In the genomic region with DNA sequence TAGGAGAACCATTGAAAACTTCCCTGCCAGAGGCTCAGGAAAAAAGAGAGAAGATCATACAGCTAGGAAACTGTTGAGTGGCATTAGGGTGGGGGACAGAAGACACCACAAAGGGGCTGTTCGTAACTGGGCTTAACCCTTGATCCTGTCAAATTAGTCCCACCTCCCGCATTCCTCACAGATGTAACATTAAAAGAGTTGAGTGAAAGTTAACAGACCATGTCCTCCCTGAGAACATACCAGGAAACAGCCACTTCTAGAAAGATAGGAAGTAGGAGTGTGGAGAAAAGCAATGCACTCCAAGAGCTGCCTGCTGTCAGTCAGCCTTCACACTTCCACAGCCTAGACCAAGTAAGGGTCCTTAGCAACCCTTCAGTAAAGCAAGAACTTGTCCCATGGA, we compare ENCODE assay signal across 21 cellular contexts. TPM values are rescaled to one million over a fixed set of nuclear protein-coding genes. Genes with fewer than 3 reads are reported as not detected.
"Had no signal": no experiment of that assay in that cellular context is flagged by ENCODE, and none has a peak within 500 bp of the region (broad histone marks: within the 10 kb centered on the region; RNA-seq: fewer than 3 reads in every experiment).

No MANE protein-coding gene starts in this region.

- H3K9me3 ChIP-seq: heart right ventricle, mucosa of descending colon, spleen, thoracic aorta, upper lobe of right lung had no signal

- H3K27me3 ChIP-seq: neural progenitor cell, spleen, upper lobe of right lung had no signal

- H3K4me3 ChIP-seq: heart right ventricle, mucosa of descending colon, neural progenitor cell, spleen, thoracic aorta, upper lobe of right lung had no signal

- H3K4me1 ChIP-seq: spleen, upper lobe of right lung had no signal

- H3K27ac ChIP-seq: epithelial cell of prostate, heart right ventricle, neural progenitor cell, spleen, thoracic aorta, upper lobe of right lung, WERI-Rb-1 had no signal

- H3K36me3 ChIP-seq: heart right ventricle, neural progenitor cell, spleen, thoracic aorta, upper lobe of right lung, WERI-Rb-1 had no signal

- DNase-seq: activated CD4-positive, alpha-beta T cell treated with anti-CD3 and anti-CD28 coated beads, Interleukin-2, amount 10 ng/mL, durations not matched to agents 7 days and 5 days; activated CD4-positive, CD25-positive, alpha-beta regulatory T cell treated with anti-CD3 and anti-CD28 coated beads, Interleukin-2, amount 50 U/mL, for 72 hours; activated CD8-positive, alpha-beta memory T cell treated with anti-CD3 and anti-CD28 coated beads, Interleukin-2, amount 10 ng/mL, durations not matched to agents 7 days and 5 days; activated CD8-positive, alpha-beta T cell treated with anti-CD3 and anti-CD28 coated beads for 36 hours; activated effector memory CD4-positive, alpha-beta T cell treated with anti-CD3 and anti-CD28 coated beads, Interleukin-2, amount 50 U/mL, for 16 hours; activated naive CD4-positive, alpha-beta T cell treated with anti-CD3 and anti-CD28 coated beads, Interleukin-2, amount 10 ng/mL, durations not matched to agents 7 days and 5 days; activated T-cell treated with anti-CD3 and anti-CD28 coated beads for 4 hours; amygdala; cerebellar nuclear complex; cortex of kidney; heart right ventricle; mucosa of descending colon; retina; spleen; stimulated activated CD4-positive, alpha-beta T cell treated with anti-CD3 and anti-CD28 coated beads, Interleukin-4, amount 100 ng/mL, for 1 hour; stimulated activated naive CD4-positive, alpha-beta T cell; upper lobe of right lung; WERI-Rb-1 had no signal

- ATAC-seq: activated CD8-positive, alpha-beta memory T cell treated with anti-CD3 and anti-CD28 coated beads, Interleukin-2, amount 10 ng/mL, durations not matched to agents 7 days and 5 days; activated CD8-positive, alpha-beta T cell treated with anti-CD3 and anti-CD28 coated beads for 36 hours; heart right ventricle; mucosa of descending colon; upper lobe of right lung had no signal

RNA-seq across cellular contexts. Expression of a gene that starts 8.7 kb away (rescaled TPM):
- total RNA-seq: activated CD4-positive, alpha-beta T cell treated with anti-CD3 and anti-CD28 coated beads, Interleukin-2, amount 10 ng/mL, durations not matched to agents 7 days and 5 days; activated CD8-positive, alpha-beta memory T cell treated with anti-CD3 and anti-CD28 coated beads, Interleukin-2, amount 10 ng/mL, durations not matched to agents 7 days and 5 days; activated CD8-positive, alpha-beta T cell treated with anti-CD3 and anti-CD28 coated beads for 36 hours had no signal
